16 cellular contexts compared by ENCODE assay signal in genomic region chr15:38885001-38885400, GRCh38.
DNase-seq lines count a peak whose midpoint lies in the region; ATAC-seq, FAIRE-seq and TF ChIP-seq lines count a peak whose summit lies in the region.
"Had no signal": no experiment of that assay in that cellular context is flagged by ENCODE, and none has a peak within 500 bp of the region (broad histone marks: within the 10 kb centered on the region; RNA-seq: fewer than 3 reads in every experiment).

No MANE protein-coding gene starts in this region.

- TF ChIP-seq CTCF in 22Rv1 (IDR thresholded peaks at IDR 0.05) (no peak), cardiac fibroblast (IDR thresholded peaks at IDR 0.05; ENCODE audit: low read depth, low read length) (no peak), stomach (IDR thresholded peaks at IDR 0.05) (no peak)

- H3K4me3 ChIP-seq in cardiac fibroblast (replicated peaks in 1 of 2; ENCODE audit: low read depth in 2 of 2, low read length in 2 of 2) (no peak overlapping the region), small intestine (ENCODE audit: low read depth in 1 of 2, low read length in 2 of 2) (no peak overlapping the region), stomach (no peak overlapping the region)
- H3K4me3 ChIP-seq: breast epithelium had no signal

- H3K27me3 ChIP-seq in small intestine (ENCODE audit: control insufficient read depth in 2 of 2, insufficient read depth in 2 of 2, low read length in 2 of 2) (no peaks in the 10 kb centered on the region), stomach (no peaks in the 10 kb centered on the region)
- H3K27me3 ChIP-seq: breast epithelium had no signal

- no peak for TF ChIP-seq POLR2A in stomach (IDR thresholded peaks at IDR 0.05)

- DNase-seq in HT1080 (ENCODE audit: low read depth) = peak; percentile 37
- peak; percentile 78 to 92 for DNase-seq in cardiac fibroblast (ENCODE audit: low read depth in 2 of 2)
- DNase-seq in islet precursor cell = peak; percentile 73
- DNase-seq in NOMO-1 treated with DMSO at 0.1 percent for 48 hours (lab: John Stamatoyannopoulos, UW; ENCODE audit: unreplicated experiment) = no peak
- DNase-seq in small intestine = no peak
- no peak for DNase-seq in stomach
- DNase-seq: activated CD4-positive, alpha-beta T cell treated with anti-CD3 and anti-CD28 coated beads for 36 hours; activated CD8-positive, alpha-beta memory T cell treated with anti-CD3 and anti-CD28 coated beads, Interleukin-2, amount 50 U/mL, for 4 hours; activated naive CD4-positive, alpha-beta T cell treated with anti-CD3 and anti-CD28 coated beads for 36 hours; endodermal cell; glutamatergic neuron; kidney; substantia nigra had no signal

- H3K27ac ChIP-seq in 22Rv1 (peak overlapping the region; percentile 58), small intestine (ENCODE audit: low read depth in 1 of 2, low read length in 1 of 2) (no peak overlapping the region), stomach (no peak overlapping the region)
- H3K27ac ChIP-seq: breast epithelium had no signal

- H3K36me3 ChIP-seq in small intestine (ENCODE audit: control insufficient read depth in 2 of 2, insufficient read depth in 2 of 2, low read length in 2 of 2) (no peaks in the 10 kb centered on the region), stomach (no peaks in the 10 kb centered on the region)
- H3K36me3 ChIP-seq: breast epithelium had no signal

- no peak for ATAC-seq in HG03378 (IDR thresholded peaks at IDR 0.05; ENCODE audit: unreplicated experiment)
- ATAC-seq: activated CD4-positive, alpha-beta T cell treated with anti-CD3 and anti-CD28 coated beads for 36 hours had no signal

- intact Hi-C loops in stomach (cut with DNase I; ENCODE audit: low total_unique reads) = no loop called here

- no peak for FAIRE-seq in small intestine (lab: Jason Lieb, UNC)
- FAIRE-seq: kidney had no signal

- no peaks in the 10 kb centered on the region for H3K4me1 ChIP-seq in small intestine (ENCODE audit: control insufficient read depth in 2 of 2, insufficient read depth in 1 of 2, low read depth in 1 of 2, low read length in 1 of 2)
- peaks cover 0 to 23% (median 6%) of the 10 kb centered on the region in 4 donors for H3K4me1 ChIP-seq in stomach
- H3K4me1 ChIP-seq: breast epithelium had no signal

- TF ChIP-seq EP300 in stomach (IDR thresholded peaks at IDR 0.05) = no peak

- H3K9me3 ChIP-seq in small intestine (ENCODE audit: control insufficient read depth, low read depth) (no peaks in the 10 kb centered on the region), stomach (no peaks in the 10 kb centered on the region)
- H3K9me3 ChIP-seq: breast epithelium had no signal

- WGBS in small intestine, 3 donors = 65 to 78% (median 76%) methylated on average over 3 of the region's 3 CpGs
- 66 to 82% (median 75%) methylated on average over 3 of the region's 3 CpGs for WGBS in stomach, 5 donors

Comparison
In these comparisons a context has a peak if more than half of its experiments do, and no peak if none do; other contexts are left out.
1. DNase-seq: peak in HT1080 (single experiment), cardiac fibroblast (2 of 2) and islet precursor cell (single experiment); none in NOMO-1 treated with DMSO at 0.1 percent for 48 hours (single experiment), small intestine (single experiment) and stomach (single experiment).